Comparison of ENCODE assay signal across 19 cellular contexts in genomic region chr14:58751788-58752187, GRCh38.
DNase-seq lines count a peak whose midpoint lies in the region; ATAC-seq and TF ChIP-seq lines count a peak whose summit lies in the region.
"Had no signal": no experiment of that assay in that cellular context is flagged by ENCODE, and none has a peak within 500 bp of the region (broad histone marks: within the 10 kb centered on the region; RNA-seq: fewer than 3 reads in every experiment).

No MANE protein-coding gene starts in this region.

- H3K27ac ChIP-seq in ascending aorta, result peak overlapping the region; percentile 60 to 66
- peak overlapping the region; percentile 41 to 53 for H3K27ac ChIP-seq in thoracic aorta
- H3K27ac ChIP-seq: BLaER1 had no signal

- intact Hi-C loops in ascending aorta (cut with DNase I), result no loop called here
- intact Hi-C loops in dendritic cell treated with granulocyte-macrophage colony-stimulating factor and Interleukin-4, amounts not matched to agents 40 ng/mL and 50 ng/mL, for 4 days (cut with micrococcal nuclease), result no loop called here

- H3K4me1 ChIP-seq in ascending aorta, result peaks cover 0 to 13% of the 10 kb centered on the region in 2 donors
- H3K4me1 ChIP-seq in mucosa of stomach (ENCODE audit: control insufficient read depth, insufficient read depth, low read length), result peaks cover 67% of the 10 kb centered on the region
- peaks cover 20 to 51% of the 10 kb centered on the region in 2 donors for H3K4me1 ChIP-seq in thoracic aorta (ENCODE audit: control insufficient read depth in 1 of 2, low read depth in 2 of 2)

- H3K4me3 ChIP-seq in ascending aorta (no peak overlapping the region), mucosa of stomach (ENCODE audit: low read length) (no peak overlapping the region), thoracic aorta (no peak overlapping the region)
- H3K4me3 ChIP-seq: BLaER1, GM23338, K562 had no signal

- H3K9me3 ChIP-seq in ascending aorta, result no peaks in the 10 kb centered on the region
- H3K9me3 ChIP-seq in mucosa of stomach (ENCODE audit: control insufficient read depth, low read length), result no peaks in the 10 kb centered on the region
- no peaks in the 10 kb centered on the region for H3K9me3 ChIP-seq in thoracic aorta

- peak overlapping the region; percentile 54 for H3K9ac ChIP-seq in mucosa of stomach (ENCODE audit: low read length)
- H3K9ac ChIP-seq: BLaER1 had no signal

- H3K4me1 Mint-ChIP-seq in dendritic cell treated with granulocyte-macrophage colony-stimulating factor and Interleukin-4, amounts not matched to agents 40 ng/mL and 50 ng/mL, for 4 days (ENCODE audit: low read depth), result peaks cover 74% of the 10 kb centered on the region
- peaks cover 82% of the 10 kb centered on the region for H3K4me1 Mint-ChIP-seq in nephron progenitor cell

- H3K4me3 Mint-ChIP-seq in dendritic cell treated with granulocyte-macrophage colony-stimulating factor and Interleukin-4, amounts not matched to agents 40 ng/mL and 50 ng/mL, for 4 days, result no peak overlapping the region
- H3K4me3 Mint-ChIP-seq in nephron progenitor cell, result no peak overlapping the region
- H3K4me3 Mint-ChIP-seq: CD4-positive, alpha-beta memory T cell; GM23338 had no signal

- H3K36me3 Mint-ChIP-seq in dendritic cell treated with granulocyte-macrophage colony-stimulating factor and Interleukin-4, amounts not matched to agents 40 ng/mL and 50 ng/mL, for 4 days (ENCODE audit: low read depth), result peaks cover 19% of the 10 kb centered on the region
- no peaks in the 10 kb centered on the region for H3K36me3 Mint-ChIP-seq in nephron progenitor cell (ENCODE audit: low read depth)
- H3K36me3 Mint-ChIP-seq: CD4-positive, alpha-beta memory T cell had no signal

- no peaks in the 10 kb centered on the region for H3K36me3 ChIP-seq in ascending aorta
- no peaks in the 10 kb centered on the region for H3K36me3 ChIP-seq in mucosa of stomach (ENCODE audit: control insufficient read depth, insufficient read depth, low read length)
- H3K36me3 ChIP-seq in thoracic aorta, result no peaks in the 10 kb centered on the region
- H3K36me3 ChIP-seq: BLaER1 had no signal

- H3K9me3 Mint-ChIP-seq in dendritic cell treated with granulocyte-macrophage colony-stimulating factor and Interleukin-4, amounts not matched to agents 40 ng/mL and 50 ng/mL, for 4 days, result no peaks in the 10 kb centered on the region
- no peaks in the 10 kb centered on the region for H3K9me3 Mint-ChIP-seq in nephron progenitor cell
- H3K9me3 Mint-ChIP-seq: GM23338 had no signal

- H3K27ac Mint-ChIP-seq in dendritic cell treated with granulocyte-macrophage colony-stimulating factor and Interleukin-4, amounts not matched to agents 40 ng/mL and 50 ng/mL, for 4 days, result peak overlapping the region; percentile 92
- no peak overlapping the region for H3K27ac Mint-ChIP-seq in nephron progenitor cell
- H3K27ac Mint-ChIP-seq: CD4-positive, alpha-beta memory T cell; GM23338 had no signal

- no peaks in the 10 kb centered on the region for H3K27me3 Mint-ChIP-seq in dendritic cell treated with granulocyte-macrophage colony-stimulating factor and Interleukin-4, amounts not matched to agents 40 ng/mL and 50 ng/mL, for 4 days
- H3K27me3 Mint-ChIP-seq in nephron progenitor cell (ENCODE audit: low read depth, poor library complexity), result no peaks in the 10 kb centered on the region

- no peak for ATAC-seq in thoracic aorta (ENCODE audit: insufficient number of reproducible peaks, low FRiP score, low read depth)
- ATAC-seq in HG02970 (IDR thresholded peaks at IDR 0.05; ENCODE audit: low FRiP score, unreplicated experiment), result no peak
- ATAC-seq: GM23338, K562 had no signal

- H3K27me3 ChIP-seq in ascending aorta (no peaks in the 10 kb centered on the region), mucosa of stomach (ENCODE audit: control insufficient read depth, insufficient read depth, low read length) (no peaks in the 10 kb centered on the region), thoracic aorta (replicated peaks; ENCODE audit: insufficient read depth) (no peaks in the 10 kb centered on the region)
- H3K27me3 ChIP-seq: BLaER1 had no signal

- no peak for DNase-seq in ascending aorta (ENCODE audit: low spot score in 2 of 2)
- no peak for DNase-seq in thoracic aorta (ENCODE audit: low spot score)
- no peak for DNase-seq in KG1 (lab: John Stamatoyannopoulos, UW)
- no peak for DNase-seq in middle frontal gyrus (ENCODE audit: extremely low spot score, low spot score)
- no peak for DNase-seq in nephron progenitor cell
- DNase-seq: CD4-positive, alpha-beta memory T cell; DMS53; HCEC 1CT; NCI-H1105 treated with DMSO at 0.1 percent for 48 hours; NCI-H1694; NCI-H510A treated with DMSO at 0.1 percent for 48 hours; NCI-H774; SHP77 treated with DMSO at 0.1 percent for 48 hours had no signal

- no peak for TF ChIP-seq CTCF in ascending aorta (IDR thresholded peaks at IDR 0.05)
- TF ChIP-seq CTCF in thoracic aorta (IDR thresholded peaks at IDR 0.05), result no peak
- no peak for TF ChIP-seq CTCF in nephron progenitor cell (IDR thresholded peaks at IDR 0.05)
